ENCODE assay signal across 8 cellular contexts in genomic region chr22:25447067-25447688, GRCh38.
DNase-seq lines count a peak whose midpoint lies in the region; ATAC-seq lines count a peak whose summit lies in the region.

No MANE protein-coding gene starts in this region.

- H3K4me1 ChIP-seq in ectodermal cell (ENCODE audit: control insufficient read depth, insufficient read depth, low read length) (peaks cover 18% of the 10 kb centered on the region), trophoblast cell (ENCODE audit: control insufficient read depth in 1 of 2, insufficient read depth in 2 of 2, low read length in 2 of 2) (peaks cover 2% of the 10 kb centered on the region in 2 experiments)

- no peak overlapping the region for H3K4me2 ChIP-seq in trophoblast cell (ENCODE audit: low read length)

- H3K4me3 ChIP-seq in ectodermal cell (ENCODE audit: insufficient read depth, low read depth, low read length) (peak overlapping the region; percentile 74), trophoblast cell (ENCODE audit: low read depth, low read length) (no peak overlapping the region)

- no peak overlapping the region for H2AK5ac ChIP-seq in trophoblast cell (ENCODE audit: low read length)

- H3K27me3 ChIP-seq in ectodermal cell (ENCODE audit: control insufficient read depth, insufficient read depth, low read length, poor library complexity, severe bottlenecking) (no peaks in the 10 kb centered on the region), trophoblast cell (ENCODE audit: insufficient read depth, low read length) (no peaks in the 10 kb centered on the region)

- DNase-seq in T-helper 2 cell treated with Interferon-gamma antibody and Interleukin-4, amounts not matched to agents 5 μg/mL and 100 μg/mL, for 36 hours (ENCODE audit: low spot score) = no peak
- no peak for DNase-seq in T-helper 2 cell
- peak; percentile 3 for DNase-seq in NCI-H774 (lab: John Stamatoyannopoulos, UW)
- no peak for DNase-seq in trophoblast cell
- DNase-seq in activated CD4-positive, CD25-positive, alpha-beta regulatory T cell treated with anti-CD3 and anti-CD28 coated beads, Interleukin-2, amount 50 U/mL, for 72 hours = no peak

- peaks cover 19% of the 10 kb centered on the region for H3K36me3 Mint-ChIP-seq in T-helper 2 cell treated with Interferon-gamma antibody and Interleukin-4, amounts not matched to agents 5 μg/mL and 100 μg/mL, for 36 hours (ENCODE audit: low read depth)

- ATAC-seq in HG03565 (IDR thresholded peaks at IDR 0.05; ENCODE audit: unreplicated experiment) (no peak), HG03457 (IDR thresholded peaks at IDR 0.05; ENCODE audit: unreplicated experiment) (no peak)

- no peak overlapping the region for H4K12ac ChIP-seq in trophoblast cell (ENCODE audit: low read depth, low read length)

- no peak overlapping the region for H2AFZ ChIP-seq in trophoblast cell (ENCODE audit: insufficient read depth, low read length, poor library complexity)

- no peaks in the 10 kb centered on the region for H3K9me3 Mint-ChIP-seq in T-helper 2 cell treated with Interferon-gamma antibody and Interleukin-4, amounts not matched to agents 5 μg/mL and 100 μg/mL, for 36 hours

- peaks cover 7% of the 10 kb centered on the region for H3K79me2 ChIP-seq in trophoblast cell (ENCODE audit: control insufficient read depth, insufficient read depth, low read length, poor library complexity)

- peaks cover 4% of the 10 kb centered on the region for H3K79me1 ChIP-seq in trophoblast cell (ENCODE audit: low read length)

- H3K27me3 Mint-ChIP-seq in T-helper 2 cell treated with Interferon-gamma antibody and Interleukin-4, amounts not matched to agents 5 μg/mL and 100 μg/mL, for 36 hours (ENCODE audit: low read depth) = no peaks in the 10 kb centered on the region

- H3K36me3 ChIP-seq in ectodermal cell (ENCODE audit: control insufficient read depth, insufficient read depth, low read length) = no peaks in the 10 kb centered on the region
- peaks cover 2 to 3% of the 10 kb centered on the region in 2 experiments for H3K36me3 ChIP-seq in trophoblast cell (ENCODE audit: control insufficient read depth in 1 of 2, insufficient read depth in 2 of 2, low read length in 2 of 2)

- H3K27ac ChIP-seq in ectodermal cell (ENCODE audit: insufficient read depth, low read depth, low read length, poor library complexity, severe bottlenecking) = no peak overlapping the region
- no peak overlapping the region for H3K27ac ChIP-seq in trophoblast cell (ENCODE audit: low read depth, low read length)

- no peak overlapping the region for H3K18ac ChIP-seq in trophoblast cell (ENCODE audit: low read length)

- peak overlapping the region; percentile 33 for H4K8ac ChIP-seq in trophoblast cell (ENCODE audit: low read depth, low read length)

- H3K23ac ChIP-seq in trophoblast cell (ENCODE audit: low read length) = no peak overlapping the region

- no peak overlapping the region for H3K4ac ChIP-seq in trophoblast cell (ENCODE audit: low read depth, low read length)

- H3K4me3 Mint-ChIP-seq in T-helper 2 cell treated with Interferon-gamma antibody and Interleukin-4, amounts not matched to agents 5 μg/mL and 100 μg/mL, for 36 hours = peak overlapping the region; percentile 93

- H2BK12ac ChIP-seq in trophoblast cell (ENCODE audit: low read length) = no peak overlapping the region

- no peak overlapping the region for H3K14ac ChIP-seq in trophoblast cell (ENCODE audit: low read length)

- H3K9me3 ChIP-seq in ectodermal cell (ENCODE audit: control insufficient read depth, low read length) (no peaks in the 10 kb centered on the region), trophoblast cell (ENCODE audit: insufficient read depth, low read depth, low read length) (no peaks in the 10 kb centered on the region)

- H3K4me1 Mint-ChIP-seq in T-helper 2 cell treated with Interferon-gamma antibody and Interleukin-4, amounts not matched to agents 5 μg/mL and 100 μg/mL, for 36 hours (ENCODE audit: low read depth) = peaks cover 25% of the 10 kb centered on the region

- H2BK120ac ChIP-seq in trophoblast cell (ENCODE audit: insufficient read depth, low read length, poor library complexity) = no peak overlapping the region

- no peak overlapping the region for H2BK5ac ChIP-seq in trophoblast cell (ENCODE audit: low read depth, low read length, poor library complexity)

- no peak overlapping the region for H4K91ac ChIP-seq in trophoblast cell (ENCODE audit: low read depth, low read length)

- 64 to 68% methylated on average over 4 of the region's 4 CpGs for WGBS in ectodermal cell, 2 experiments
- WGBS in trophoblast cell (ENCODE audit: extremely low coverage, insufficient coverage, insufficient read length) = no CpG with 5 or more reads among the region's 4 CpGs

- H3K9ac ChIP-seq in trophoblast cell (ENCODE audit: low read length) = no peak overlapping the region

- no peak overlapping the region for H3K27ac Mint-ChIP-seq in T-helper 2 cell treated with Interferon-gamma antibody and Interleukin-4, amounts not matched to agents 5 μg/mL and 100 μg/mL, for 36 hours
